ENCODE assay signal across 17 cellular contexts in genomic region chr15:58391088-58391487, GRCh38. TPM values are rescaled to one million over a fixed set of nuclear protein-coding genes. Genes with fewer than 3 reads are reported as not detected.
DNase-seq lines count a peak whose midpoint lies in the region; ATAC-seq, FAIRE-seq and TF ChIP-seq lines count a peak whose summit lies in the region.
"Had no signal": no experiment of that assay in that cellular context is flagged by ENCODE, and none has a peak within 500 bp of the region (broad histone marks: within the 10 kb centered on the region; RNA-seq: fewer than 3 reads in every experiment).

No MANE protein-coding gene starts in this region.

- H3K4me3 ChIP-seq in IMR-90 (ENCODE audit: insufficient read depth, low read depth, low read length) (no peak overlapping the region), K562 (no peak overlapping the region), right lobe of liver (no peak overlapping the region)
- H3K4me3 ChIP-seq: BLaER1, GM23248 had no signal

- no peak overlapping the region for H2AFZ ChIP-seq in IMR-90 (replicated peaks; ENCODE audit: low read length, poor library complexity)
- no peak overlapping the region for H2AFZ ChIP-seq in K562 (ENCODE audit: low read depth, low read length)
- H2AFZ ChIP-seq: GM23248 had no signal

- H3K56ac ChIP-seq in IMR-90 (ENCODE audit: extremely low read depth, insufficient read depth, low read length) = no peak overlapping the region

- H3K27me3 Mint-ChIP-seq in progenitor cell of endocrine pancreas (peaks cover 5% of the 10 kb centered on the region), HFFc6 (ENCODE audit: insufficient read depth) (peaks cover 4% of the 10 kb centered on the region; the same call in 1 of the 2 replicates)
- H3K27me3 Mint-ChIP-seq in T-helper 2 cell treated with Interferon-gamma antibody and Interleukin-4, amounts not matched to agents 5 μg/mL and 100 μg/mL, for 36 hours (ENCODE audit: low read depth) = peaks cover 2% of the 10 kb centered on the region

- no peak for ATAC-seq in IMR-90 (ENCODE audit: low read depth)
- no peak for ATAC-seq in K562
- ATAC-seq in right lobe of liver = peak; percentile 46 to 78 (median 56)
- ATAC-seq: HCT116 had no signal

- no peak overlapping the region for H3K18ac ChIP-seq in IMR-90 (ENCODE audit: low read depth, low read length)

- H3K23ac ChIP-seq in IMR-90 (ENCODE audit: low read depth, low read length) = no peak overlapping the region

- dilution Hi-C loops in IMR-90 (cut with HindIII; ENCODE audit: low sequenced_read_pairs, unreplicated experiment) = no loop called here

- H3K9me1 ChIP-seq in IMR-90 (ENCODE audit: insufficient read depth, low read length) (peaks cover 12% of the 10 kb centered on the region), K562 (ENCODE audit: control insufficient read depth, insufficient read depth, low read length) (no peaks in the 10 kb centered on the region)

- H2BK15ac ChIP-seq in IMR-90 (ENCODE audit: low read depth, low read length) = peak overlapping the region; percentile 52; the same call in 1 of the 3 replicates

- TF ChIP-seq RAD21 in IMR-90 (IDR thresholded peaks at IDR 0.05; ENCODE audit: low read length) (no peak), K562 (CRISPR knock-in tag; conservative IDR thresholded peaks at IDR 0.05 in 1 of 2, IDR thresholded peaks at IDR 0.05 in 1 of 2) (no peak)

- 0 out of 2 replicates have a peak overlapping the region, but pooled peaks have one; percentile 48 for H2BK20ac ChIP-seq in IMR-90 (ENCODE audit: low read depth, low read length)

- H3K4me1 ChIP-seq in IMR-90 (ENCODE audit: control insufficient read depth, insufficient read depth, low read length) = peaks cover 16% of the 10 kb centered on the region
- H3K4me1 ChIP-seq in K562 (replicated peaks in 1 of 2; ENCODE audit: control insufficient read depth in 2 of 2, insufficient read depth in 2 of 2, low read length in 2 of 2) = peaks cover 0 to 19% of the 10 kb centered on the region in 2 experiments; a peak in 3 of 5 replicates
- peaks cover 0 to 47% (median 21%) of the 10 kb centered on the region in 4 donors for H3K4me1 ChIP-seq in right lobe of liver

- CTCF ChIA-PET in IMR-90 (lab: Yijun Ruan, JAX) (no interaction called here), K562 (lab: Yijun Ruan, JAX; ENCODE audit: low intra/inter-chr PET ratio) (no interaction called here)

- no peak overlapping the region for H2AK9ac ChIP-seq in IMR-90 (replicated peaks; ENCODE audit: low read depth, low read length, poor library complexity)

- peaks cover 33% of the 10 kb centered on the region for H3K4me1 Mint-ChIP-seq in progenitor cell of endocrine pancreas (ENCODE audit: low read depth)
- no peaks in the 10 kb centered on the region for H3K4me1 Mint-ChIP-seq in T-helper 2 cell treated with Interferon-gamma antibody and Interleukin-4, amounts not matched to agents 5 μg/mL and 100 μg/mL, for 36 hours (ENCODE audit: low read depth)
- peaks cover 36% of the 10 kb centered on the region for H3K4me1 Mint-ChIP-seq in HFFc6 (ENCODE audit: low read depth)
- H3K4me1 Mint-ChIP-seq: CD8-positive, alpha-beta memory T cell had no signal

- intact Hi-C loops in IMR-90 (cut with micrococcal nuclease) = no loop called here
- intact Hi-C loops in K562 (cut with micrococcal nuclease) = no loop called here
- intact Hi-C loops in right lobe of liver (cut with DNase I) = loop anchor here in 1 of 2 donors (5.0 kb wide), 1 partner anchor 59 kb away; no protein-coding TSS in a partner anchor

- no peak overlapping the region for H4K5ac ChIP-seq in IMR-90 (ENCODE audit: low read depth, low read length)

- no CpG with 5 or more reads among the region's 6 CpGs for WGBS in IMR-90 (ENCODE audit: extremely low coverage in 2 of 2, insufficient read length in 1 of 2), 2 experiments
- WGBS in K562 (ENCODE audit: insufficient coverage, low coverage, missing lambda C conversion rate) = 86% methylated on average over 6 of the region's 6 CpGs
- 27% methylated on average over 6 of the region's 6 CpGs for WGBS in right lobe of liver (ENCODE audit: insufficient coverage, low coverage, low lambda C conversion rate, missing lambda C conversion rate)

- POLR2A ChIA-PET in IMR-90 (lab: Charles Lee; ENCODE audit: unreplicated experiment) = no interaction called here
- POLR2A ChIA-PET in K562 (lab: Yijun Ruan, JAX) = no interaction called here

- no peak for TF ChIP-seq POLR2A in IMR-90 (IDR thresholded peaks at IDR 0.05; ENCODE audit: low read depth, low read length)
- no peak for TF ChIP-seq POLR2A in K562 (conservative IDR thresholded peaks at IDR 0.05)
- TF ChIP-seq POLR2A in right lobe of liver (IDR thresholded peaks at IDR 0.05) = no peak

- H4K8ac ChIP-seq in IMR-90 (ENCODE audit: low read depth in 2 of 2, low read length in 2 of 2) = no peak overlapping the region

- H3K4ac ChIP-seq in IMR-90 (ENCODE audit: low read depth, low read length) = 0 out of 2 replicates have a peak overlapping the region, but pooled peaks have one; percentile 39

- H3K27ac ChIP-seq in IMR-90 (ENCODE audit: insufficient read depth, low read length) (no peak overlapping the region), K562 (ENCODE audit: extremely low read depth, low read depth, low read length) (no peak overlapping the region), right lobe of liver (peak overlapping the region; percentile 24 to 57 (median 45))
- H3K27ac ChIP-seq: BLaER1, GM23248 had no signal

- BruUV-seq in IMR-90 (replicated peaks; lab: Mats Ljungman, UMichigan) (no TSS peak), K562 (replicated peaks; lab: Mats Ljungman, UMichigan) (no TSS peak)

- no peak overlapping the region for H3K4me2 ChIP-seq in IMR-90 (ENCODE audit: low read depth, low read length)
- H3K4me2 ChIP-seq in K562 (ENCODE audit: insufficient read depth, low read length) = no peak overlapping the region
- H3K4me2 ChIP-seq: BLaER1 had no signal

- in situ Hi-C loops in IMR-90 (cut with MboI; ENCODE audit: low sequenced_read_pairs) (no loop called here), K562 (cut with MboI) (no loop called here)

- H3K9ac ChIP-seq in IMR-90 (ENCODE audit: low read depth, low read length) (no peak overlapping the region), K562 (ENCODE audit: insufficient read depth in 1 of 2, low read depth in 2 of 2, low read length in 2 of 2) (no peak overlapping the region)
- H3K9ac ChIP-seq: BLaER1, GM23248 had no signal

- no peak overlapping the region for H2BK5ac ChIP-seq in IMR-90 (ENCODE audit: low read depth, low read length, poor library complexity, severe bottlenecking)

- H4K91ac ChIP-seq in IMR-90 (ENCODE audit: insufficient read depth, low read depth, low read length) = no peak overlapping the region

- H2BK120ac ChIP-seq in IMR-90 (ENCODE audit: low read depth, low read length) = 0 out of 2 replicates have a peak overlapping the region, but pooled peaks have one; percentile 12

- H3K36me3 Mint-ChIP-seq in progenitor cell of endocrine pancreas (ENCODE audit: insufficient read depth) (no peaks in the 10 kb centered on the region), HFFc6 (ENCODE audit: low read depth) (no peaks in the 10 kb centered on the region)
- no peaks in the 10 kb centered on the region for H3K36me3 Mint-ChIP-seq in T-helper 2 cell treated with Interferon-gamma antibody and Interleukin-4, amounts not matched to agents 5 μg/mL and 100 μg/mL, for 36 hours (ENCODE audit: low read depth)

- H3K79me2 ChIP-seq in K562 (ENCODE audit: control insufficient read depth, insufficient read depth, low read length) = no peaks in the 10 kb centered on the region

- H3K79me1 ChIP-seq in IMR-90 (ENCODE audit: low read depth in 1 of 2, low read length in 2 of 2) = no peaks in the 10 kb centered on the region

- no peak overlapping the region for H3K4me3 Mint-ChIP-seq in progenitor cell of endocrine pancreas (ENCODE audit: low read depth)
- H3K4me3 Mint-ChIP-seq in T-helper 2 cell treated with Interferon-gamma antibody and Interleukin-4, amounts not matched to agents 5 μg/mL and 100 μg/mL, for 36 hours = no peak overlapping the region
- no peak overlapping the region for H3K4me3 Mint-ChIP-seq in HFFc6
- H3K4me3 Mint-ChIP-seq: CD8-positive, alpha-beta memory T cell had no signal

- H2AK5ac ChIP-seq in IMR-90 (ENCODE audit: low read depth, low read length) = peak overlapping the region; percentile 24; the same call in 1 of the 2 replicates

- DNase-seq in IMR-90 (no peak), K562 (ENCODE audit: extremely low read depth in 1 of 4, low spot score in 3 of 4) (no peak), right lobe of liver (peak in 2 of 3 donors; percentile 62 to 83), progenitor cell of endocrine pancreas (ENCODE audit: low spot score, unreplicated experiment) (no peak), NCI-H2171 treated with DMSO at 0.1 percent for 48 hours (lab: John Stamatoyannopoulos, UW) (no peak), HFFc6 (no peak), NCI-H2081 treated with DMSO at 0.1 percent for 48 hours (lab: John Stamatoyannopoulos, UW) (no peak)
- DNase-seq in T-helper 2 cell treated with Interferon-gamma antibody and Interleukin-4, amounts not matched to agents 5 μg/mL and 100 μg/mL, for 36 hours (ENCODE audit: low spot score) = no peak
- DNase-seq: CD8-positive, alpha-beta memory T cell; DMS53; GF-D8; GM23248 had no signal

- H3K36me3 ChIP-seq in IMR-90 (ENCODE audit: control insufficient read depth, insufficient read depth, low read length) = no peaks in the 10 kb centered on the region
- no peaks in the 10 kb centered on the region for H3K36me3 ChIP-seq in K562 (ENCODE audit: control insufficient read depth, insufficient read depth, low read length)
- no peaks in the 10 kb centered on the region for H3K36me3 ChIP-seq in right lobe of liver
- H3K36me3 ChIP-seq: BLaER1 had no signal

- FAIRE-seq in K562 (lab: Jason Lieb, UNC) = no peak
- FAIRE-seq: A204.1, H54 had no signal

- H4K20me1 ChIP-seq in IMR-90 (ENCODE audit: insufficient read depth, low read length) (no peaks in the 10 kb centered on the region), K562 (replicated peaks; ENCODE audit: control insufficient read depth, insufficient read depth, low read length) (no peaks in the 10 kb centered on the region)
- H4K20me1 ChIP-seq: BLaER1 had no signal

- H3K27me3 ChIP-seq in IMR-90 (ENCODE audit: control insufficient read depth, insufficient read depth, low read length) (no peaks in the 10 kb centered on the region), K562 (ENCODE audit: control insufficient read depth in 2 of 2, insufficient read depth in 2 of 2, low read length in 2 of 2) (no peaks in the 10 kb centered on the region), right lobe of liver (no peaks in the 10 kb centered on the region)
- H3K27me3 ChIP-seq: BLaER1 had no signal

- H3K9me3 ChIP-seq in IMR-90 (ENCODE audit: control insufficient read depth, insufficient read depth, low read length) (no peaks in the 10 kb centered on the region), K562 (replicated peaks; ENCODE audit: control insufficient read depth, insufficient read depth, low read depth, low read length) (no peaks in the 10 kb centered on the region), right lobe of liver (no peaks in the 10 kb centered on the region)
- H3K9me3 ChIP-seq: BLaER1 had no signal

- no peak for TF ChIP-seq CTCF in IMR-90 (conservative IDR thresholded peaks at IDR 0.05; ENCODE audit: low read depth, low read length)
- TF ChIP-seq CTCF in K562 (IDR thresholded peaks at IDR 0.05 in 2 of 3, conservative IDR thresholded peaks at IDR 0.05 in 1 of 3; ENCODE audit: insufficient read depth in 2 of 3, low read depth in 1 of 3, low read length in 3 of 3) = no peak
- no peak for TF ChIP-seq CTCF in right lobe of liver (IDR thresholded peaks at IDR 0.05)
- no peak for TF ChIP-seq CTCF in progenitor cell of endocrine pancreas (IDR thresholded peaks at IDR 0.05; ENCODE audit: unreplicated experiment)
- no peak for TF ChIP-seq CTCF in HFFc6 (IDR thresholded peaks at IDR 0.05)

- TF ChIP-seq EP300 in K562 (IDR thresholded peaks at IDR 0.05; ENCODE audit: low read length) = no peak

- H3K9me3 Mint-ChIP-seq in progenitor cell of endocrine pancreas (ENCODE audit: low read depth) (peaks cover 3% of the 10 kb centered on the region), HFFc6 (no peaks in the 10 kb centered on the region)
- H3K9me3 Mint-ChIP-seq in T-helper 2 cell treated with Interferon-gamma antibody and Interleukin-4, amounts not matched to agents 5 μg/mL and 100 μg/mL, for 36 hours = no peaks in the 10 kb centered on the region
- H3K9me3 Mint-ChIP-seq: CD8-positive, alpha-beta memory T cell had no signal

- no peak overlapping the region for H3K14ac ChIP-seq in IMR-90 (replicated peaks; ENCODE audit: low read depth, low read length)

- peak overlapping the region; percentile 17 for H3K27ac Mint-ChIP-seq in progenitor cell of endocrine pancreas
- H3K27ac Mint-ChIP-seq in T-helper 2 cell treated with Interferon-gamma antibody and Interleukin-4, amounts not matched to agents 5 μg/mL and 100 μg/mL, for 36 hours = no peak overlapping the region
- no peak overlapping the region for H3K27ac Mint-ChIP-seq in HFFc6
- H3K27ac Mint-ChIP-seq: CD8-positive, alpha-beta memory T cell had no signal

RNA-seq across cellular contexts. Expression of gene LIPC, which starts 40.7 kb away (rescaled TPM):
- total RNA-seq in IMR-90 (2012; rRNA removed) (under 0.01 TPM in 1 of 2 replicates, not detected in the other), K562 (2014; rRNA removed) (0.08 TPM in 1 of 2 replicates, not detected in the other), K562 (2014; rRNA removed; fragmentation: Illumina TruSeq; extraction: Trizol) (0.07 and 0.29 TPM in 2 replicates), K562 (2015; rRNA removed; fragmentation: Illumina TruSeq; extraction: Trizol) (0.15 and 0.33 TPM in 2 replicates), K562 (2021) (0.13 and 0.27 TPM in 2 replicates), right lobe of liver (100 to 1,000 TPM in 2 of 6 experiments, 10 to 100 TPM in 4; 31.1 to 213 (median 86.1) TPM), progenitor cell of endocrine pancreas (4.4 and 5.9 TPM in 2 replicates)
- polyA plus RNA-seq in IMR-90 (2012; rRNA removed) (0.07 and 0.14 TPM in 2 replicates), K562 (2011; rRNA removed) (0.11 and 0.12 TPM in 2 replicates), K562 (2014; fragmentation: Illumina TruSeq; extraction: Trizol) (0.09 and 0.14 TPM in 2 replicates), K562 (2014; fragmentation: Nextera tagmentation; extraction: Ambion mirVana) (under 1 TPM in 1 of 2 experiments, not detected in 1; 0.07 TPM), K562 (2014; rRNA removed) (0.35 and 0.41 TPM in 2 replicates)
- 0.05 and 0.19 TPM in 2 replicates for polyA plus RNA-seq in IMR-90 (2012; cell fraction: cytosol; rRNA removed)
- 0.12 TPM in 1 of 2 replicates, not detected in the other for polyA plus RNA-seq in IMR-90 (2012; cell fraction: nucleus; rRNA removed; ENCODE audit: low replicate concordance)
- total RNA-seq in K562 (2011; cell fraction: chromatin; rRNA removed; ENCODE audit: low replicate concordance) = 0.42 TPM in 1 of 2 replicates, not detected in the other
- total RNA-seq in K562 (2011; cell fraction: nucleolus; rRNA removed) = 0.17 and 0.26 TPM in 2 replicates
- 0.15 and 0.92 TPM in 2 replicates for total RNA-seq in K562 (2011; cell fraction: nucleoplasm; rRNA removed)
- 0.16 TPM in 1 of 2 replicates, not detected in the other for polyA plus RNA-seq in K562 (2011; cell fraction: cytosol; rRNA removed)
- 0.14 and 0.36 TPM in 2 replicates for polyA plus RNA-seq in K562 (2011; cell fraction: nucleus; rRNA removed)
- polyA plus RNA-seq in K562 (2012) = 0.76 and 4.9 TPM in 2 replicates
- 0.11 and 0.12 TPM in 2 replicates for polyA minus RNA-seq in K562 (2011; rRNA and poly(A)+ RNA removed)
- not detected in 2 replicates for polyA minus RNA-seq in K562 (2011; cell fraction: cytosol; rRNA and poly(A)+ RNA removed)
- polyA minus RNA-seq in K562 (2011; cell fraction: nucleus; rRNA and poly(A)+ RNA removed) = 0.13 and 0.22 TPM in 2 replicates
- not detected for total RNA-seq in HFFc6 (2021; fragmentation: NEBNext Ultra II Directional; extraction: Animal tissue kit (Norgen Biotek cat#: 25700))
- total RNA-seq: HT-29 had no signal

Comparison
In these comparisons a context has a peak if more than half of its experiments do, and no peak if none do; other contexts are left out.
1. ATAC-seq: peak in right lobe of liver (4 of 4); none in IMR-90 (single experiment) and K562 (single experiment).
2. DNase-seq: peak in right lobe of liver (2 of 3); none in IMR-90 (single experiment), K562 (0 of 4), progenitor cell of endocrine pancreas (single experiment), T-helper 2 cell treated with Interferon-gamma antibody and Interleukin-4, amounts not matched to agents 5 μg/mL and 100 μg/mL, for 36 hours (single experiment), NCI-H2171 treated with DMSO at 0.1 percent for 48 hours (single experiment), HFFc6 (single experiment) and NCI-H2081 treated with DMSO at 0.1 percent for 48 hours (single experiment).
3. H3K27ac ChIP-seq: peak in right lobe of liver (3 of 3); none in IMR-90 (single experiment) and K562 (single experiment).